22 cellular contexts compared by ENCODE assay signal in genomic region chr3:9686703-9687102, GRCh38. TPM values are rescaled to one million over a fixed set of nuclear protein-coding genes. Genes with fewer than 3 reads are reported as not detected.
"Had no signal": no experiment of that assay in that cellular context is flagged by ENCODE, and none has a peak within 500 bp of the region (broad histone marks: within the 10 kb centered on the region; RNA-seq: fewer than 3 reads in every experiment).

No MANE protein-coding gene starts in this region.

- H3K4me2 ChIP-seq: SK-N-SH had no signal

- H3K9me3 ChIP-seq: SK-N-SH had no signal

- H3K9ac ChIP-seq: SK-N-SH had no signal

- FAIRE-seq: RCC 7860 had no signal

- DNase-seq: KBM-7, MV-4-11, NCI-H1048, NCI-H1105, NCI-H1417, NCI-H1436 treated with DMSO at 0.1 percent for 48 hours, NCI-H1694 treated with DMSO at 0.1 percent for 48 hours, NCI-H1930, NCI-H2081 treated with DMSO at 0.1 percent for 48 hours, NCI-H2171, NCI-H226, NCI-H446, NCI-H510A, NCI-H524 treated with DMSO at 0.1 percent for 48 hours, NCI-H69, NCI-H774, RPMI8226, SHP77, SK-N-SH had no signal

RNA-seq across cellular contexts. Expression of gene CPNE9, which starts 16.9 kb away (rescaled TPM):
- total RNA-seq: LHCN-M2, MCF 10A had no signal
